ENCODE assay signal across 8 cellular contexts in genomic region chr21:35226960-35227741, GRCh38.
DNase-seq lines count a peak whose midpoint lies in the region; ATAC-seq and TF ChIP-seq lines count a peak whose summit lies in the region.
"Had no signal": no experiment of that assay in that cellular context is flagged by ENCODE, and none has a peak within 500 bp of the region (broad histone marks: within the 10 kb centered on the region; RNA-seq: fewer than 3 reads in every experiment).

No MANE protein-coding gene starts in this region.

- no peaks in the 10 kb centered on the region for H3K9me3 Mint-ChIP-seq in activated CD8-positive, alpha-beta T cell treated with anti-CD3 and anti-CD28 coated beads for 36 hours

- TF ChIP-seq CTCF in activated CD8-positive, alpha-beta T cell treated with anti-CD3 and anti-CD28 coated beads for 36 hours (IDR thresholded peaks at IDR 0.05): no peak
- no peak for TF ChIP-seq CTCF in RWPE1 (conservative IDR thresholded peaks at IDR 0.05; ENCODE audit: low read depth)

- intact Hi-C loops in activated CD8-positive, alpha-beta T cell treated with anti-CD3 and anti-CD28 coated beads for 36 hours (cut with micrococcal nuclease): no loop called here

- no peaks in the 10 kb centered on the region for H3K36me3 Mint-ChIP-seq in activated CD8-positive, alpha-beta T cell treated with anti-CD3 and anti-CD28 coated beads for 36 hours (ENCODE audit: low read depth)

- H3K4me3 Mint-ChIP-seq in activated CD8-positive, alpha-beta T cell treated with anti-CD3 and anti-CD28 coated beads for 36 hours: peak overlapping the region; percentile 19

- ATAC-seq in GM18858 (IDR thresholded peaks at IDR 0.05; ENCODE audit: unreplicated experiment): peak; percentile 71
- ATAC-seq in HG02571 (IDR thresholded peaks at IDR 0.05; ENCODE audit: unreplicated experiment): peak; percentile 72
- peak; percentile 69 for ATAC-seq in activated CD8-positive, alpha-beta T cell treated with anti-CD3 and anti-CD28 coated beads for 36 hours

- H3K4me1 Mint-ChIP-seq in activated CD8-positive, alpha-beta T cell treated with anti-CD3 and anti-CD28 coated beads for 36 hours (ENCODE audit: low read depth): peaks cover 41% of the 10 kb centered on the region

- CTCF ChIA-PET in activated CD8-positive, alpha-beta T cell treated with anti-CD3 and anti-CD28 coated beads for 36 hours (lab: Charles Lee): interaction anchor here (0.6 to 0.9 kb wide), 2 partner anchors 210 to 338 kb away, joined by 3 to 4 read pairs; no protein-coding TSS in a partner anchor
- CTCF ChIA-PET in RWPE1 (lab: Yijun Ruan, JAX): no interaction called here

- POLR2A ChIA-PET in activated CD8-positive, alpha-beta T cell treated with anti-CD3 and anti-CD28 coated beads for 36 hours (lab: Charles Lee): interaction anchor here (1.0 to 1.6 kb wide), 3 partner anchors 131 to 281 kb away, joined by 3 read pairs; no protein-coding TSS in a partner anchor
- POLR2A ChIA-PET in RWPE1 (lab: Yijun Ruan, JAX; ENCODE audit: low non-redundant PET): no interaction called here

- peak overlapping the region; percentile 65 for H3K27ac Mint-ChIP-seq in activated CD8-positive, alpha-beta T cell treated with anti-CD3 and anti-CD28 coated beads for 36 hours

- no peaks in the 10 kb centered on the region for H3K27me3 Mint-ChIP-seq in activated CD8-positive, alpha-beta T cell treated with anti-CD3 and anti-CD28 coated beads for 36 hours

- peak; percentile 30 for DNase-seq in NCI-H1048 (lab: John Stamatoyannopoulos, UW)
- peak; percentile 84 for DNase-seq in activated CD8-positive, alpha-beta T cell treated with anti-CD3 and anti-CD28 coated beads for 36 hours
- DNase-seq in stimulated activated CD4-positive, alpha-beta T cell treated with anti-CD3 and anti-CD28 coated beads, Interleukin-4, amount 100 ng/mL, for 24 hours: peak; percentile 51
- DNase-seq in RWPE1 (ENCODE audit: low spot score): no peak
- DNase-seq in GM19238 (ENCODE audit: insufficient read length, low spot score): no peak

- H3K27ac ChIP-seq in RWPE1: no peak overlapping the region
- H3K27ac ChIP-seq: thoracic aorta had no signal

Comparison
In these comparisons a context has a peak if more than half of its experiments do, and no peak if none do; other contexts are left out.
1. DNase-seq: peak in NCI-H1048 (single experiment), activated CD8-positive, alpha-beta T cell treated with anti-CD3 and anti-CD28 coated beads for 36 hours (single experiment) and stimulated activated CD4-positive, alpha-beta T cell treated with anti-CD3 and anti-CD28 coated beads, Interleukin-4, amount 100 ng/mL, for 24 hours (single experiment); none in RWPE1 (single experiment) and GM19238 (single experiment).
2. Peak in every context shown above with its lines, with median percentiles within 50 percentile points of each other: ATAC-seq.